15 cellular contexts compared by ENCODE assay signal in the genomic region with DNA sequence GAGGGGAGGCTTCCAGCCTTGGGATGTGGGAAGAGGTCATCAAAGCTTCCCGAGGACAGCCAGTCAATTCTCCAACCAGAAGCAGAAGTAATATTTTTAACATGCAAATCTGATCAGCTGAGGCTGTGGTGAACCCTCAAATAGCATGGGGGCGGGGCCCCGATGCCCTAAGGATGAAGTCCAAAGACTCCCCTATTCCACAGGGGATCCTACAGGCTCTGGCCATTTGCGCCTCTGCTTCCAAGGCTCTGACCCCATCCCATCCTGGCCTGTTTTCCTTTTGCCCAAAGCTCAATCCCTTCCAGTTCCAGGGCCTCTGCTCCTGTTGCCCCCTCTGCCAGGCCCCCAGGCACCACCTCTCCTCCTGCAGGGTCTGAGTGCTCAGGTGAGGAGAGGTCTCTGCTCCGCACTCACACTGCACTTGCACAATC. TPM values are rescaled to one million over a fixed set of nuclear protein-coding genes. Genes with fewer than 3 reads are reported as not detected.
DNase-seq lines count a peak whose midpoint lies in the region; ATAC-seq and TF ChIP-seq lines count a peak whose summit lies in the region.
"Had no signal": no experiment of that assay in that cellular context is flagged by ENCODE, and none has a peak within 500 bp of the region (broad histone marks: within the 10 kb centered on the region; RNA-seq: fewer than 3 reads in every experiment).

No MANE protein-coding gene starts in this region.

- H3K9me3 ChIP-seq in Loucy (ENCODE audit: insufficient read depth, low read depth, low read length) = no peaks in the 10 kb centered on the region
- H3K9me3 ChIP-seq in neutrophil = no peaks in the 10 kb centered on the region
- H3K9me3 ChIP-seq: prostate gland had no signal

- H3K36me3 ChIP-seq in Loucy (ENCODE audit: insufficient read depth, low read length) = no peaks in the 10 kb centered on the region
- H3K36me3 ChIP-seq in neutrophil = no peaks in the 10 kb centered on the region
- H3K36me3 ChIP-seq: prostate gland had no signal

- TF ChIP-seq CTCF in Loucy (conservative IDR thresholded peaks at IDR 0.05; ENCODE audit: low read length) (no peak), neutrophil (IDR thresholded peaks at IDR 0.05) (no peak)

- H3K9ac ChIP-seq in Loucy (ENCODE audit: low read depth, low read length, poor library complexity, severe bottlenecking) = peak overlapping the region; percentile 81

- ATAC-seq in activated T-helper 17 cell treated with anti-CD3 and anti-CD28 coated beads, Interleukin-2, amount 50 U/mL, for 72 hours (replicated peaks) = no peak
- ATAC-seq in activated T-cell treated with anti-CD3 and anti-CD28 coated beads, Interleukin-2, amount 50 U/mL, for 4 hours = no peak
- ATAC-seq: HCT116 had no signal

- H3K4me3 ChIP-seq in Loucy (ENCODE audit: low read length, poor library complexity, severe bottlenecking) (no peak overlapping the region), neutrophil (ENCODE audit: low read depth in 1 of 2, low read length in 1 of 2) (no peak overlapping the region)
- H3K4me3 ChIP-seq: prostate gland had no signal

- peaks cover 14% of the 10 kb centered on the region for H3F3A ChIP-seq in Loucy (ENCODE audit: low read depth)

- no peaks in the 10 kb centered on the region for H3K27me3 Mint-ChIP-seq in activated CD4-positive, alpha-beta T cell treated with anti-CD3 and anti-CD28 coated beads, Interleukin-2, amount 10 ng/mL, durations not matched to agents 24 days and 14 days
- no peaks in the 10 kb centered on the region for H3K27me3 Mint-ChIP-seq in activated T-helper 17 cell treated with anti-CD3 and anti-CD28 coated beads, Interleukin-2, amount 50 U/mL, for 72 hours
- H3K27me3 Mint-ChIP-seq in activated T-cell treated with anti-CD3 and anti-CD28 coated beads, Interleukin-2, amount 50 U/mL, for 4 hours (ENCODE audit: low read depth) = no peaks in the 10 kb centered on the region

- H3K79me2 ChIP-seq in Loucy (ENCODE audit: insufficient read depth, low read length) = peaks cover 8% of the 10 kb centered on the region; the same call in 1 of the 2 replicates

- peak; percentile 53 for DNase-seq in activated CD4-positive, alpha-beta T cell treated with anti-CD3 and anti-CD28 coated beads, Interleukin-2, amount 10 ng/mL, durations not matched to agents 24 days and 14 days
- no peak for DNase-seq in activated CD4-positive, alpha-beta T cell treated with anti-CD3 and anti-CD28 coated beads for 4 hours
- DNase-seq in NCI-H128 (lab: John Stamatoyannopoulos, UW; ENCODE audit: unreplicated experiment) (no peak), activated gamma-delta T cell treated with Interleukin-2 at 50 U/mL for 16 hours (no peak)
- no peak for DNase-seq in activated T-cell treated with anti-CD3 and anti-CD28 coated beads, Interleukin-2, amount 50 U/mL, for 4 hours
- DNase-seq: aorta; stimulated activated CD4-positive, alpha-beta T cell treated with anti-CD3 and anti-CD28 coated beads, Interleukin-15, amount 100 ng/mL, for 24 hours; T1000; trophoblast cell had no signal

- peaks cover 72% of the 10 kb centered on the region for H3K4me1 Mint-ChIP-seq in activated CD4-positive, alpha-beta T cell treated with anti-CD3 and anti-CD28 coated beads, Interleukin-2, amount 10 ng/mL, durations not matched to agents 24 days and 14 days
- H3K4me1 Mint-ChIP-seq in activated T-helper 17 cell treated with anti-CD3 and anti-CD28 coated beads, Interleukin-2, amount 50 U/mL, for 72 hours = peaks cover 44% of the 10 kb centered on the region
- peaks cover 74% of the 10 kb centered on the region for H3K4me1 Mint-ChIP-seq in activated T-cell treated with anti-CD3 and anti-CD28 coated beads, Interleukin-2, amount 50 U/mL, for 4 hours (ENCODE audit: low read depth)

- peaks cover 50% of the 10 kb centered on the region for H3K4me1 ChIP-seq in Loucy (ENCODE audit: insufficient read depth, low read length, poor library complexity, severe bottlenecking)
- peaks cover 74 to 85% of the 10 kb centered on the region in 2 experiments for H3K4me1 ChIP-seq in neutrophil (ENCODE audit: control insufficient read depth in 1 of 2, insufficient read depth in 1 of 2, low read depth in 1 of 2, low read length in 1 of 2)
- H3K4me1 ChIP-seq: prostate gland had no signal

- peak overlapping the region; percentile 100 for H3K27ac ChIP-seq in neutrophil
- H3K27ac ChIP-seq: prostate gland had no signal

- H3K27me3 ChIP-seq in Loucy (ENCODE audit: insufficient read depth, low read length, poor library complexity, severe bottlenecking) (no peaks in the 10 kb centered on the region), neutrophil (peaks cover 8% of the 10 kb centered on the region)

- H4K20me1 ChIP-seq in Loucy (ENCODE audit: insufficient read depth, low read length, poor library complexity, severe bottlenecking) = no peaks in the 10 kb centered on the region

- peak overlapping the region; percentile 2 for H3K4me2 ChIP-seq in Loucy (ENCODE audit: low read depth, low read length, poor library complexity, severe bottlenecking)

- intact Hi-C loops in activated CD4-positive, alpha-beta T cell treated with anti-CD3 and anti-CD28 coated beads, Interleukin-2, amount 10 ng/mL, durations not matched to agents 24 days and 14 days (cut with micrococcal nuclease) = no loop called here

- H3K36me3 Mint-ChIP-seq in activated CD4-positive, alpha-beta T cell treated with anti-CD3 and anti-CD28 coated beads, Interleukin-2, amount 10 ng/mL, durations not matched to agents 24 days and 14 days (ENCODE audit: low read depth) = no peaks in the 10 kb centered on the region
- no peaks in the 10 kb centered on the region for H3K36me3 Mint-ChIP-seq in activated T-helper 17 cell treated with anti-CD3 and anti-CD28 coated beads, Interleukin-2, amount 50 U/mL, for 72 hours (ENCODE audit: low read depth)
- H3K36me3 Mint-ChIP-seq in activated T-cell treated with anti-CD3 and anti-CD28 coated beads, Interleukin-2, amount 50 U/mL, for 4 hours (ENCODE audit: insufficient read depth) = no peaks in the 10 kb centered on the region

- H3K4me3 Mint-ChIP-seq in activated CD4-positive, alpha-beta T cell treated with anti-CD3 and anti-CD28 coated beads, Interleukin-2, amount 10 ng/mL, durations not matched to agents 24 days and 14 days = peak overlapping the region; percentile 23
- H3K4me3 Mint-ChIP-seq in activated T-helper 17 cell treated with anti-CD3 and anti-CD28 coated beads, Interleukin-2, amount 50 U/mL, for 72 hours = no peak overlapping the region
- no peak overlapping the region for H3K4me3 Mint-ChIP-seq in activated T-cell treated with anti-CD3 and anti-CD28 coated beads, Interleukin-2, amount 50 U/mL, for 4 hours

- H2AFZ ChIP-seq in Loucy (ENCODE audit: low read length) = no peak overlapping the region

- H3K9me2 ChIP-seq in Loucy (replicated peaks; ENCODE audit: low read depth, low read length) = no peaks in the 10 kb centered on the region

- H3K27ac Mint-ChIP-seq in activated CD4-positive, alpha-beta T cell treated with anti-CD3 and anti-CD28 coated beads, Interleukin-2, amount 10 ng/mL, durations not matched to agents 24 days and 14 days = peak overlapping the region; percentile 96
- H3K27ac Mint-ChIP-seq in activated T-helper 17 cell treated with anti-CD3 and anti-CD28 coated beads, Interleukin-2, amount 50 U/mL, for 72 hours = peak overlapping the region; percentile 99

- H3K9me3 Mint-ChIP-seq in activated CD4-positive, alpha-beta T cell treated with anti-CD3 and anti-CD28 coated beads, Interleukin-2, amount 10 ng/mL, durations not matched to agents 24 days and 14 days = no peaks in the 10 kb centered on the region
- no peaks in the 10 kb centered on the region for H3K9me3 Mint-ChIP-seq in activated T-helper 17 cell treated with anti-CD3 and anti-CD28 coated beads, Interleukin-2, amount 50 U/mL, for 72 hours
- H3K9me3 Mint-ChIP-seq in activated T-cell treated with anti-CD3 and anti-CD28 coated beads, Interleukin-2, amount 50 U/mL, for 4 hours = no peaks in the 10 kb centered on the region

RNA-seq across cellular contexts. Expression of gene CSK, which starts 6.7 kb away (rescaled TPM):
- total RNA-seq in activated CD4-positive, alpha-beta T cell treated with anti-CD3 and anti-CD28 coated beads, Interleukin-2, amount 10 ng/mL, durations not matched to agents 24 days and 14 days = 332 and 340 TPM in 2 replicates
- total RNA-seq in activated T-helper 17 cell treated with anti-CD3 and anti-CD28 coated beads, Interleukin-2, amount 50 U/mL, for 72 hours = 100 to 1,000 TPM; 176 to 316 TPM
- total RNA-seq in activated T-cell treated with anti-CD3 and anti-CD28 coated beads, Interleukin-2, amount 50 U/mL, for 4 hours = 100 to 1,000 TPM; 368 to 412 (median 397) TPM

RNA-seq across cellular contexts. Expression of gene CYP1A2, which starts 26.5 kb away (rescaled TPM):
- total RNA-seq in activated CD4-positive, alpha-beta T cell treated with anti-CD3 and anti-CD28 coated beads, Interleukin-2, amount 10 ng/mL, durations not matched to agents 24 days and 14 days = not detected in 2 replicates
- not detected for total RNA-seq in activated T-helper 17 cell treated with anti-CD3 and anti-CD28 coated beads, Interleukin-2, amount 50 U/mL, for 72 hours
- total RNA-seq in activated T-cell treated with anti-CD3 and anti-CD28 coated beads, Interleukin-2, amount 50 U/mL, for 4 hours = under 1 TPM in 1 of 3 donors, not detected in 2; 0.08 TPM
- total RNA-seq: aorta had no signal

RNA-seq across cellular contexts. Expression of gene LMAN1L, which starts 37.5 kb away (rescaled TPM):
- 0.33 and 0.36 TPM in 2 replicates for total RNA-seq in activated CD4-positive, alpha-beta T cell treated with anti-CD3 and anti-CD28 coated beads, Interleukin-2, amount 10 ng/mL, durations not matched to agents 24 days and 14 days
- total RNA-seq in activated T-helper 17 cell treated with anti-CD3 and anti-CD28 coated beads, Interleukin-2, amount 50 U/mL, for 72 hours = 1 to 10 TPM in 1 of 2 donors, under 1 TPM in 1; 0.82 to 1.6 TPM
- under 1 TPM; 0.30 to 0.55 (median 0.40) TPM for total RNA-seq in activated T-cell treated with anti-CD3 and anti-CD28 coated beads, Interleukin-2, amount 50 U/mL, for 4 hours
- total RNA-seq: dermis microvascular lymphatic vessel endothelial cell had no signal

RNA-seq across cellular contexts. Expression of gene CYP1A1, which starts 49.8 kb away (rescaled TPM):
- 0.31 and 0.42 TPM in 2 replicates for total RNA-seq in activated CD4-positive, alpha-beta T cell treated with anti-CD3 and anti-CD28 coated beads, Interleukin-2, amount 10 ng/mL, durations not matched to agents 24 days and 14 days
- total RNA-seq in activated T-helper 17 cell treated with anti-CD3 and anti-CD28 coated beads, Interleukin-2, amount 50 U/mL, for 72 hours = 10 to 100 TPM in 1 of 2 donors, 1 to 10 TPM in 1; 3.3 to 11.4 TPM
- total RNA-seq in activated T-cell treated with anti-CD3 and anti-CD28 coated beads, Interleukin-2, amount 50 U/mL, for 4 hours = under 1 TPM; 0.60 to 0.90 (median 0.76) TPM

RNA-seq across cellular contexts. Expression of gene CPLX3, which starts 51.3 kb away (rescaled TPM):
- 0.09 TPM in 2 replicates for total RNA-seq in activated CD4-positive, alpha-beta T cell treated with anti-CD3 and anti-CD28 coated beads, Interleukin-2, amount 10 ng/mL, durations not matched to agents 24 days and 14 days
- under 1 TPM; 0.15 to 0.19 TPM for total RNA-seq in activated T-helper 17 cell treated with anti-CD3 and anti-CD28 coated beads, Interleukin-2, amount 50 U/mL, for 72 hours
- total RNA-seq in activated T-cell treated with anti-CD3 and anti-CD28 coated beads, Interleukin-2, amount 50 U/mL, for 4 hours = under 1 TPM in 2 of 3 donors, not detected in 1; 0.23 to 0.32 TPM
- total RNA-seq: aorta, dermis microvascular lymphatic vessel endothelial cell had no signal
